In the genomic region with DNA sequence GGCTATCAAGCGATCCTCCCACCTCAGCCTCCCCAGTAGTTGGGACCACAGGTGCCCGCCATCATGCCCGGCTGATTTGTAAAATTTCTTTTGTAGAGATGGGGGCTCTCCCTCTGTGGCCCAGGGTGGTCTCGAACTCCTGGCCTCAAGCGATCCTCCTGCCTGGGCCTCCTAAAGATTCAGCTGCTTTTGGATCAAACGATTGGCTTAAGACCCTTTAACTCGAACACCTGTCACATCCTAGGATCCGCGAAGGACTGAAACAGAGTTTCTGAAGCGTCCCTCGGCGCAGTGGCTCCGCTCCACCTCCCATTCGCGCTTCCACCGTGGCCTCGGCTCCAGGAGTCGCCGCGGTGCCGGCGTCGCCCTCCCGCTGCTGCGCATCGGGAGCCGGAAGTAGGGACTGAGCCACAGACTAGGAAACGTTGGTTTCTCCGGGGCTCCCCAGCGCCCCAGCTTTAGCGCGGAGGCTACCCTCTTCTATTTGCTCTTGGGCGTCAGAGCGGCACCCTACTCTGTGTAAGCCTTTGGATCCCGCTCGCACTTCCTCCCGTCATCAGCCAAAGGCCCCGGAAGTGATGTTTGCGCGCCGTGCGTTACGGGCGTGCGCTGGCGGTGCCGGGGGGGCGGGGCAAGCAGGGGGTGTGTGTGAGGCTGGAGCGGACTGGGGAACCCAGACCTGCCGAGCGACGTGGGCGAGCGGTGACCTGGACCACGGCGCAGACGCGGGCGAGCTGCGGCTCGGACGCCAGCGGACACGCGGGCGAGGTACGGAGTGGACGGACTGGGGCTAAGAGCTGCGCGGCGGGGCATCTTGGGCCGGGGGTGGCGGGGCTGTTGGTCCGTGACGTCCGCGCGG, we compare ENCODE assay signal across 8 cellular contexts. TPM values are rescaled to one million over a fixed set of nuclear protein-coding genes. Genes with fewer than 3 reads are reported as not detected.
DNase-seq lines count a peak whose midpoint lies in the region; ATAC-seq, FAIRE-seq and TF ChIP-seq lines count a peak whose summit lies in the region.

No MANE protein-coding gene starts in this region.

- H3K4me3 ChIP-seq in right atrium auricular region (peak overlapping the region; percentile 72 to 94), psoas muscle (peak overlapping the region; percentile 99)

- H3K36me3 ChIP-seq in right atrium auricular region (no peaks in the 10 kb centered on the region), psoas muscle (ENCODE audit: insufficient read depth in 1 of 2, low read depth in 1 of 2) (peaks cover 0 to 10% of the 10 kb centered on the region in 2 donors)

- H3K9me3 ChIP-seq in right atrium auricular region (no peaks in the 10 kb centered on the region), psoas muscle (no peaks in the 10 kb centered on the region)

- DNase-seq in NCI-H146 treated with DMSO at 0.1 percent for 48 hours (lab: John Stamatoyannopoulos, UW; ENCODE audit: unreplicated experiment) (peak; percentile 76), T-helper 1 cell (peak; percentile 92 to 97 (median 94)), amygdala (lab: John Stamatoyannopoulos, UW) (peak; percentile 62 to 98 (median 91)), right atrium auricular region (ENCODE audit: low spot score) (peak; percentile 99), psoas muscle (peak; percentile 97 to 98), urothelium cell line (ENCODE audit: low spot score) (peak; percentile 94)

- no peak for TF ChIP-seq CTCF in right atrium auricular region (IDR thresholded peaks at IDR 0.05)
- TF ChIP-seq CTCF in psoas muscle (IDR thresholded peaks at IDR 0.05): no peak

- 3 to 4% (median 3%) methylated on average over 56 to 78 of the region's 78 CpGs for WGBS in psoas muscle, 3 donors

- ATAC-seq in HG02884 (IDR thresholded peaks at IDR 0.05; ENCODE audit: unreplicated experiment) (peak; percentile 92), psoas muscle (peak; percentile 99)

- peak; percentile 91 for TF ChIP-seq POLR2A in GM15510 (IDR thresholded peaks at IDR 0.05; ENCODE audit: borderline replicate concordance, extremely low read depth, insufficient read length)

- H3K4me1 ChIP-seq in right atrium auricular region (peaks cover 0 to 19% of the 10 kb centered on the region in 2 donors), psoas muscle (peaks cover 15% of the 10 kb centered on the region)

- intact Hi-C loops in psoas muscle (cut with DNase I): loop anchor here in 1 of 2 donors (2.0 kb wide), 2 partner anchors 53 to 59 kb away; partner anchors contain the start of genes KCTD7 and RABGEF1

- H3K27ac ChIP-seq in right atrium auricular region: peak overlapping the region; percentile 97
- peak overlapping the region; percentile 99 for H3K27ac ChIP-seq in psoas muscle

- H3K27me3 ChIP-seq in right atrium auricular region: no peaks in the 10 kb centered on the region
- H3K27me3 ChIP-seq in psoas muscle (ENCODE audit: insufficient read depth in 3 of 3, low read length in 2 of 3): no peaks in the 10 kb centered on the region

- no peak for FAIRE-seq in urothelium cell line (lab: Jason Lieb, UNC)

RNA-seq across cellular contexts. Expression of gene KCTD7, which starts 53.0 kb away (rescaled TPM):
- total RNA-seq in right atrium auricular region (1 to 10 TPM; 8.6 to 10.0 TPM), psoas muscle (1 to 10 TPM; 2.6 to 7.8 (median 4.0) TPM)
- polyA plus RNA-seq in psoas muscle: 1 to 10 TPM; 2.2 to 9.8 (median 8.4) TPM

RNA-seq across cellular contexts. Expression of gene RABGEF1, which starts 58.8 kb away (rescaled TPM):
- total RNA-seq in right atrium auricular region (10 to 100 TPM; 16.3 to 25.5 TPM), psoas muscle (10 to 100 TPM; 18.1 to 20.3 (median 18.6) TPM)
- polyA plus RNA-seq in psoas muscle: 10 to 100 TPM; 12.0 to 23.2 (median 19.5) TPM

Comparison
In these comparisons a context has a peak if more than half of its experiments do, and no peak if none do; other contexts are left out.
1. Peak in every context shown above with its lines: DNase-seq, ATAC-seq, H3K4me3 ChIP-seq and H3K27ac ChIP-seq.